In the genomic region with DNA sequence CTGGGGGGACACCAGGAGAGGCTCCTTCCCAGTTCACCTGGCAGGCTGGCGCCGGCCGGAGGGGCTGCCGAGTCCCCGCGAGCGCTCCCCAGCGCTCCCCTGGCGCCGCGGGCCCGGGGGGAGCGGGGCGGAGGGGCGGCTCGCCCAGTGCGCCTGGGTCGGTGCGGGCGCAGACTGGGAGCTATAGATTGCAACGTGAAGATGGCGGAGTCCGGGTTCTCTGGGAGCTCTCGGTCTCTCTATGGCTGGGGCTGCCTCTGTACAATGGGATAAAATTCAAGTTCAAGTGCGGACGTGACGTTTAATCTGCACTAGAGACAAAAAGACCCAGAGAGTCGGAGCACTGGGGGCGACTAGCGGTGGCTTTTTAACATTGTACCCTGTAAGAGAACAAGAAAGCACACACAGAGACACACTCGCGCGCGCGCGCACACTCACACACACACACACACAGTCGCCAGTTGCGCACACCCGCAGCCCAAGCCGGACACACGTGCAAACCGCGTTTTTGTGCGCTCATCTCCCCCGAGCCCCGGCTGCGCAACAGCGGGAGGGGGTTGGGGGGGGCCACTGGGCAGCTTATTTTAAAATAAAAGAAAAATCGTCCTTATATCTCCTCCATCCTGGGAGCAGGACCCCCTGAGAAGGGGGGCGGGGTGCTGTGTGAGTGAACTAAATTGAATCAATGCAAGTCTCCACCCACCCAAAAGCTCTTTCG, we compare ENCODE assay signal across 1 cellular context.
TF ChIP-seq lines count a peak whose summit lies in the region.

Gene BCL11B (minus strand): TSS at position 247 of the 718 bp plus-strand sequence. CDS start 979 bp downstream, outside the sequence.

TF ChIP-seq in H1, 55 proteins besides CTCF, POLR2A, EP300 and RAD21 (continued from another document):
- TF ChIP-seq ASH2L (IDR thresholded peaks at IDR 0.05; ENCODE audit: low read length): peak; percentile 30
- no peak for TF ChIP-seq SAP30 (IDR thresholded peaks at IDR 0.05; ENCODE audit: insufficient read depth, insufficient replicate concordance, low read length)
- peak in 1 of 2 experiments; percentile 45; a peak in 1 of 4 replicates for TF ChIP-seq HDAC2 (IDR thresholded peaks at IDR 0.05; ENCODE audit: borderline replicate concordance in 1 of 2, low read depth in 2 of 2, low read length in 2 of 2)
- TF ChIP-seq BACH1 (IDR thresholded peaks at IDR 0.05; ENCODE audit: low read length): peak; percentile 48
- no peak for TF ChIP-seq TEAD4 (IDR thresholded peaks at IDR 0.05; ENCODE audit: low read depth, low read length)
- TF ChIP-seq KDM4A (IDR thresholded peaks at IDR 0.05; ENCODE audit: low read depth, low read length, severe bottlenecking): peak; percentile 48
- peak; percentile 32; the same call in 1 of the 2 replicates for TF ChIP-seq RBBP5 (IDR thresholded peaks at IDR 0.05; ENCODE audit: borderline replicate concordance, low read depth, low read length)
- TF ChIP-seq, protein P1, sequence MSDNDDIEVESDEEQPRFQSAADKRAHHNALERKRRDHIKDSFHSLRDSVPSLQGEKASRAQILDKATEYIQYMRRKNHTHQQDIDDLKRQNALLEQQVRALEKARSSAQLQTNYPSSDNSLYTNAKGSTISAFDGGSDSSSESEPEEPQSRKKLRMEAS (IDR thresholded peaks at IDR 0.05): peak; percentile 80
- no peak for TF ChIP-seq SP1 (IDR thresholded peaks at IDR 0.05; ENCODE audit: low read depth, low read length)
- no peak for TF ChIP-seq CBX5 (IDR thresholded peaks at IDR 0.05; ENCODE audit: low read depth, low read length)
- TF ChIP-seq CREB1 (IDR thresholded peaks at IDR 0.05): peak; percentile 54; the same call in 1 of the 2 replicates
